9 cellular contexts compared by ENCODE assay signal in the genomic region with DNA sequence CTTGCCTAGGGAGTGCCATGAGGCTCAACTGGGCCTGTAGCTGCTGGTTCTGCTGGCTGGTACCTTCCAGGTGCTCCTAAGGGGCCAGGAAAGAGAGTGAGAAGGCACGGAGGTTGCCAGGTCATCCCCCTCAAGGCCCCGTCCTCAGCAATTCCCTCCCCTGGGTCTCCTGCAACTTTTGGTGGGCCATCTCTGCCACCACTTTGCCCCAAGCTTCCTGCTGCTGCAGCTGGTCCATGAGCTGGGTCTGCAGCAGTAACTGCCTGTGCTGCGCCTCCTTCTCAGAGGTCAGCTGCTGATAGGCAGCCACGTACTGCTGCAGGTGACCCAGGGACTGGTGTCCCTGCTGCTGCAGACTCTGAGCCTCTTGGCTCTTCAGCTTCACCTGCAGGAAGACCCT.
"Had no signal": no experiment of that assay in that cellular context is flagged by ENCODE, and none has a peak within 500 bp of the region (broad histone marks: within the 10 kb centered on the region; RNA-seq: fewer than 3 reads in every experiment).

No MANE protein-coding gene starts in this region.

- H3K4me3 Mint-ChIP-seq: HFFc6, IgD-negative memory B cell had no signal

- H3K27ac Mint-ChIP-seq: HFFc6 had no signal

- FAIRE-seq: HepG2 had no signal

- H2AFZ ChIP-seq: GM23248 had no signal

- H3K4me1 Mint-ChIP-seq: IgD-negative memory B cell had no signal

- H3K9me3 Mint-ChIP-seq: HFFc6, IgD-negative memory B cell had no signal

- H3K36me3 ChIP-seq: HAP-1 had no signal

- H3K9ac ChIP-seq: GM23248 had no signal

- H3K27ac ChIP-seq: GM23248, HL-60 had no signal

- H3K9me3 ChIP-seq: HAP-1 had no signal

- H3K4me3 ChIP-seq: GM23248, HAP-1 had no signal

- DNase-seq: GOT3, H7, HFFc6, KBM-7 had no signal
